In the genomic region with DNA sequence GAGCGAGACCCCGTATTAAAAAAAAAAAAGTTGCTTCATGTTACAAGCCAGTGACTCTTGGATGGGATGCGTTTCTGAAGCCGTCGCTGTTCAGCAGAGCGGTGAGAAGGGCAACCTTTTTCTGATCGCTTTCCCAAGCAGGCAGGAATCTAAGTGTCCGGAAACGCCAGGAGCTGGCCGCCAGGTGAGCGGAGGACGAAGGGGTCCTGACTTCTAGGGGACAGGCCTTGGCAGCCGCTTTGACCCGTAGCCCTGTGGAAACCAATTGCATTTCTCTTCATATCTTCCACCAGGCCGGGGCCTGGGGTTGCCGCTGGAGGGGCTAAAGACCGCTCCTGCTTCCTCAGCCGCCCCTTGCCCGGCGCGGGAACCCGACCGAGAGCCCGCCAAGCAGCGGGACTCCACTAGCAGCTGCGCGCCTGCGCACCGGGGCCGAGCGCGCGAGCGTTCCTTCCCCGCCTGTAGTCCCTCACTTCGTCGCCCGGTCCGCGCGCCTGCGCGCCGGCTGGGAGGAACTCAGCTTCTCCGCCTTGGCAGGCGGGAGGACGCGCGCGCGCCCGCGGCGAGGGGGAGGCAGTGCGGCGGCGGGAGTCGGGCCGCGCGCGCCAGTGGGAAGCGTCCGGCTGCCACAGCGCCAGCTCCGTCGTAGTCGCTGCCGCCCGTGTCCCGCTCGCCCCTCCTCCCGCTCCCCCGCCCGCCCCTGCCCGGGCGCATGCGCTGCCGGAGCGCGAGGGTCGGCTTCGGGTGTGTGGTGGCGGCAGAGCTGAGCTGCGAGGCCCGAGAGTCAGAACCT, we compare ENCODE assay signal across 8 cellular contexts. TPM values are rescaled to one million over a fixed set of nuclear protein-coding genes. Genes with fewer than 3 reads are reported as not detected.
DNase-seq lines count a peak whose midpoint lies in the region; ATAC-seq and TF ChIP-seq lines count a peak whose summit lies in the region.

A gene with protein sequence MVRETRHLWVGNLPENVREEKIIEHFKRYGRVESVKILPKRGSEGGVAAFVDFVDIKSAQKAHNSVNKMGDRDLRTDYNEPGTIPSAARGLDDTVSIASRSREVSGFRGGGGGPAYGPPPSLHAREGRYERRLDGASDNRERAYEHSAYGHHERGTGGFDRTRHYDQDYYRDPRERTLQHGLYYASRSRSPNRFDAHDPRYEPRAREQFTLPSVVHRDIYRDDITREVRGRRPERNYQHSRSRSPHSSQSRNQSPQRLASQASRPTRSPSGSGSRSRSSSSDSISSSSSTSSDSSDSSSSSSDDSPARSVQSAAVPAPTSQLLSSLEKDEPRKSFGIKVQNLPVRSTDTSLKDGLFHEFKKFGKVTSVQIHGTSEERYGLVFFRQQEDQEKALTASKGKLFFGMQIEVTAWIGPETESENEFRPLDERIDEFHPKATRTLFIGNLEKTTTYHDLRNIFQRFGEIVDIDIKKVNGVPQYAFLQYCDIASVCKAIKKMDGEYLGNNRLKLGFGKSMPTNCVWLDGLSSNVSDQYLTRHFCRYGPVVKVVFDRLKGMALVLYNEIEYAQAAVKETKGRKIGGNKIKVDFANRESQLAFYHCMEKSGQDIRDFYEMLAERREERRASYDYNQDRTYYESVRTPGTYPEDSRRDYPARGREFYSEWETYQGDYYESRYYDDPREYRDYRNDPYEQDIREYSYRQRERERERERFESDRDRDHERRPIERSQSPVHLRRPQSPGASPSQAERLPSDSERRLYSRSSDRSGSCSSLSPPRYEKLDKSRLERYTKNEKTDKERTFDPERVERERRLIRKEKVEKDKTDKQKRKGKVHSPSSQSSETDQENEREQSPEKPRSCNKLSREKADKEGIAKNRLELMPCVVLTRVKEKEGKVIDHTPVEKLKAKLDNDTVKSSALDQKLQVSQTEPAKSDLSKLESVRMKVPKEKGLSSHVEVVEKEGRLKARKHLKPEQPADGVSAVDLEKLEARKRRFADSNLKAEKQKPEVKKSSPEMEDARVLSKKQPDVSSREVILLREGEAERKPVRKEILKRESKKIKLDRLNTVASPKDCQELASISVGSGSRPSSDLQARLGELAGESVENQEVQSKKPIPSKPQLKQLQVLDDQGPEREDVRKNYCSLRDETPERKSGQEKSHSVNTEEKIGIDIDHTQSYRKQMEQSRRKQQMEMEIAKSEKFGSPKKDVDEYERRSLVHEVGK (N-terminal part only) (plus strand): TSS at position 608 of the 793 bp plus-strand sequence. CDS start 361 bp downstream, outside the sequence.

- peak within 1 kb of the TSS; percentile 95 for H3K4me3 Mint-ChIP-seq in activated naive CD8-positive, alpha-beta T cell

- peak within 1 kb of the TSS; percentile 94 for H3K27ac ChIP-seq in osteoblast (ENCODE audit: low read depth, low read length)
- peak within 1 kb of the TSS; percentile 96 to 97 for H3K27ac ChIP-seq in testis

- H3K79me2 ChIP-seq in osteoblast (ENCODE audit: insufficient read depth, low read length) = peaks cover 52% of the 10 kb centered on the region

- ATAC-seq in HG02642 (IDR thresholded peaks at IDR 0.05; ENCODE audit: poor library complexity, unreplicated experiment) = peak; percentile 74

- H3K4me1 ChIP-seq in osteoblast (ENCODE audit: insufficient read depth, low read length) = peaks cover 27% of the 10 kb centered on the region
- H3K4me1 ChIP-seq in testis = peaks cover 26% of the 10 kb centered on the region

- peak within 1 kb of the TSS; percentile 88 for H2AFZ ChIP-seq in osteoblast (ENCODE audit: low read length)

- H3K27me3 ChIP-seq in osteoblast (ENCODE audit: insufficient read depth, low read length) (no peaks in the 10 kb centered on the region), testis (no peaks in the 10 kb centered on the region)

- H3K9me3 ChIP-seq in osteoblast (ENCODE audit: low read depth, low read length) (no peaks in the 10 kb centered on the region), testis (no peaks in the 10 kb centered on the region)

- H3K36me3 ChIP-seq in osteoblast (ENCODE audit: insufficient read depth, low read length) = no peaks in the 10 kb centered on the region
- no peaks in the 10 kb centered on the region for H3K36me3 ChIP-seq in testis (ENCODE audit: low read depth, missing control alignments)

- intact Hi-C loops in testis (cut with DNase I; ENCODE audit: low total_unique reads) = no loop called here

- H3K4me3 ChIP-seq in osteoblast (ENCODE audit: insufficient read depth, low read length) (peak within 1 kb of the TSS; percentile 76), testis (peak within 1 kb of the TSS; percentile 84 to 99)

- peak within 1 kb of the TSS; percentile 100 for H3K4me2 ChIP-seq in osteoblast (ENCODE audit: insufficient read depth, low read length)

- TF ChIP-seq POLR2A in testis (IDR thresholded peaks at IDR 0.05) = no peak

- H3K4me1 Mint-ChIP-seq in activated naive CD8-positive, alpha-beta T cell (ENCODE audit: low read depth) = peaks cover 48% of the 10 kb centered on the region

- peaks cover 8% of the 10 kb centered on the region for H4K20me1 ChIP-seq in osteoblast (ENCODE audit: insufficient read depth, low read length)

- DNase-seq in GM10266 (ENCODE audit: extremely low spot score) (peak; percentile 93), NCI-H1105 treated with DMSO at 0.1 percent for 48 hours (lab: John Stamatoyannopoulos, UW) (peak; percentile 97), SKM-1 treated with dmso at 0.1 percent for 144 hours (lab: John Stamatoyannopoulos, UW; ENCODE audit: unreplicated experiment) (peak; percentile 94), glomerular visceral epithelial cell (ENCODE audit: extremely low spot score) (peak; percentile 98), osteoblast (ENCODE audit: insufficient read length, low spot score, missing footprints) (peak; percentile 98), testis (peak; percentile 97)

- no peaks in the 10 kb centered on the region for H3K9me3 Mint-ChIP-seq in activated naive CD8-positive, alpha-beta T cell (ENCODE audit: low read depth)

- H3K27ac Mint-ChIP-seq in activated naive CD8-positive, alpha-beta T cell = peak within 1 kb of the TSS; percentile 94

- WGBS in testis, 2 donors = 0 to 1% methylated on average over 39 to 45 of the region's 86 CpGs

- H3K36me3 Mint-ChIP-seq in activated naive CD8-positive, alpha-beta T cell = no peaks in the 10 kb centered on the region

- no peaks in the 10 kb centered on the region for H3K27me3 Mint-ChIP-seq in activated naive CD8-positive, alpha-beta T cell

- no peak for TF ChIP-seq CTCF in GM10266 (IDR thresholded peaks at IDR 0.05; ENCODE audit: control insufficient read depth, insufficient read depth, low read depth, missing control alignments)
- peak; percentile 5 for TF ChIP-seq CTCF in osteoblast (IDR thresholded peaks at IDR 0.05; ENCODE audit: extremely low read depth, low read depth, low read length)
- TF ChIP-seq CTCF in testis (IDR thresholded peaks at IDR 0.05) = peak in 2 of 3 experiments; percentile 4 to 21

RNA-seq across cellular contexts. Expression of the gene that starts here (rescaled TPM):
- total RNA-seq in osteoblast = 21.0 and 24.8 TPM in 2 replicates
- total RNA-seq in testis = 10 to 100 TPM; 53.2 to 60.6 TPM
- 54.8 TPM for polyA plus RNA-seq in testis (ENCODE audit: insufficient read depth, low read depth, low replicate concordance)

Comparison
In these comparisons a context has a peak if more than half of its experiments do, and no peak if none do; other contexts are left out.
1. Peak in every context shown above with its lines: DNase-seq, ATAC-seq, H3K4me3 ChIP-seq and H3K27ac ChIP-seq.